2 cellular contexts compared by ENCODE assay signal in the genomic region with DNA sequence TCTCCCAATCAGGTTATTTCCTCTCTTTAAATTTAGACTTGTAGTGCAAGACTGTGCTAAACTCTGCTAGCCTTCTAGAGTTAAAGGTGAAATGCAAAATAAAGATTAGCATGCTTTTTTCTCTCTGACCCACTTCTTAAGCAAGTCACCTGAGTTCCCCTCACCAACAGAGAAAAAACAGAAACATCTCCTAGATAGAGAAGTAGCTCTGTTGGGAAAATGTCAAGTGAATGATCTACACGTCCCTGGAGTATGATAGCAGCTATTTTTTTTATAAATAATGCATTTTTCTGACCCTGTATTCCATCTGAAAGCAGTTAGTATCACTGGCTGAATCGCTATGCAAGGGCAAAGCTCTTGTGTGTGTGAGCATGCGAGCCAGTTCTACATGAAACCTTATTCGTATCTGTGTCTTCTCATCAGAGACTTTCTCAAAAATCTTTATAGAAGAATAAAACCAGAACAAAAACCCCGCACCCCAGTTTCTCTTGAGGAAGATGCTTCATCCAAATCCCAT.
TF ChIP-seq lines count a peak whose summit lies in the region.

No MANE protein-coding gene starts in this region.

TF ChIP-seq in SK-N-SH treated with all-trans-retinoic acid at 6 μM for 48 hours, 23 proteins besides CTCF, POLR2A, EP300 and RAD21 (continued from another document):
- TF ChIP-seq, protein P1, sequence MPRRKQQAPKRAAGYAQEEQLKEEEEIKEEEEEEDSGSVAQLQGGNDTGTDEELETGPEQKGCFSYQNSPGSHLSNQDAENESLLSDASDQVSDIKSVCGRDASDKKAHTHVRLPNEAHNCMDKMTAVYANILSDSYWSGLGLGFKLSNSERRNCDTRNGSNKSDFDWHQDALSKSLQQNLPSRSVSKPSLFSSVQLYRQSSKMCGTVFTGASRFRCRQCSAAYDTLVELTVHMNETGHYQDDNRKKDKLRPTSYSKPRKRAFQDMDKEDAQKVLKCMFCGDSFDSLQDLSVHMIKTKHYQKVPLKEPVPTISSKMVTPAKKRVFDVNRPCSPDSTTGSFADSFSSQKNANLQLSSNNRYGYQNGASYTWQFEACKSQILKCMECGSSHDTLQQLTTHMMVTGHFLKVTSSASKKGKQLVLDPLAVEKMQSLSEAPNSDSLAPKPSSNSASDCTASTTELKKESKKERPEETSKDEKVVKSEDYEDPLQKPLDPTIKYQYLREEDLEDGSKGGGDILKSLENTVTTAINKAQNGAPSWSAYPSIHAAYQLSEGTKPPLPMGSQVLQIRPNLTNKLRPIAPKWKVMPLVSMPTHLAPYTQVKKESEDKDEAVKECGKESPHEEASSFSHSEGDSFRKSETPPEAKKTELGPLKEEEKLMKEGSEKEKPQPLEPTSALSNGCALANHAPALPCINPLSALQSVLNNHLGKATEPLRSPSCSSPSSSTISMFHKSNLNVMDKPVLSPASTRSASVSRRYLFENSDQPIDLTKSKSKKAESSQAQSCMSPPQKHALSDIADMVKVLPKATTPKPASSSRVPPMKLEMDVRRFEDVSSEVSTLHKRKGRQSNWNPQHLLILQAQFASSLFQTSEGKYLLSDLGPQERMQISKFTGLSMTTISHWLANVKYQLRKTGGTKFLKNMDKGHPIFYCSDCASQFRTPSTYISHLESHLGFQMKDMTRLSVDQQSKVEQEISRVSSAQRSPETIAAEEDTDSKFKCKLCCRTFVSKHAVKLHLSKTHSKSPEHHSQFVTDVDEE (CRISPR knock-in tag; IDR thresholded peaks at IDR 0.05), result no peak
- TF ChIP-seq RARB (CRISPR knock-in tag; IDR thresholded peaks at IDR 0.05) (no peak), ZNF70 (CRISPR knock-in tag; IDR thresholded peaks at IDR 0.05) (no peak), ZC3H10 (CRISPR knock-in tag; IDR thresholded peaks at IDR 0.05) (no peak)

TF ChIP-seq in SK-N-SH, 30 proteins besides CTCF, POLR2A, EP300 and RAD21 (continued from another document):
- TF ChIP-seq, protein P2, sequence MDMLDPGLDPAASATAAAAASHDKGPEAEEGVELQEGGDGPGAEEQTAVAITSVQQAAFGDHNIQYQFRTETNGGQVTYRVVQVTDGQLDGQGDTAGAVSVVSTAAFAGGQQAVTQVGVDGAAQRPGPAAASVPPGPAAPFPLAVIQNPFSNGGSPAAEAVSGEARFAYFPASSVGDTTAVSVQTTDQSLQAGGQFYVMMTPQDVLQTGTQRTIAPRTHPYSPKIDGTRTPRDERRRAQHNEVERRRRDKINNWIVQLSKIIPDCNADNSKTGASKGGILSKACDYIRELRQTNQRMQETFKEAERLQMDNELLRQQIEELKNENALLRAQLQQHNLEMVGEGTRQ (IDR thresholded peaks at IDR 0.05; ENCODE audit: borderline replicate concordance, low read depth, low read length), result no peak
- TF ChIP-seq MEF2A (IDR thresholded peaks at IDR 0.05; ENCODE audit: borderline replicate concordance, low read depth) (no peak), GATA2 (CRISPR knock-in tag; IDR thresholded peaks at IDR 0.05) (no peak), GABPA (IDR thresholded peaks at IDR 0.05; ENCODE audit: low read depth) (no peak), TCF12 (IDR thresholded peaks at IDR 0.05) (no peak)
